Comparison of ENCODE assay signal across 11 cellular contexts in genomic region chr17:49456172-49456965, GRCh38. TPM values are rescaled to one million over a fixed set of nuclear protein-coding genes. Genes with fewer than 3 reads are reported as not detected.
A peak's percentile ranks its signal among the peaks of the same experiment; 100 is the strongest.
DNase-seq lines count a peak whose midpoint lies in the region; ATAC-seq and TF ChIP-seq lines count a peak whose summit lies in the region.
"Had no signal": no experiment of that assay in that cellular context is flagged by ENCODE, and none has a peak within 500 bp of the region (broad histone marks: within the 10 kb centered on the region; RNA-seq: fewer than 3 reads in every experiment).

No MANE protein-coding gene starts in this region.

- H4K91ac ChIP-seq in trophoblast cell (ENCODE audit: low read depth, low read length) = no peak overlapping the region

- no peak overlapping the region for H3K27ac ChIP-seq in trophoblast cell (ENCODE audit: low read depth, low read length)
- H3K27ac ChIP-seq: neural progenitor cell had no signal

- no peak overlapping the region for H3K23ac ChIP-seq in trophoblast cell (ENCODE audit: low read length)

- peaks cover 3 to 4% of the 10 kb centered on the region in 2 experiments for H3K4me1 ChIP-seq in trophoblast cell (ENCODE audit: control insufficient read depth in 1 of 2, insufficient read depth in 2 of 2, low read length in 2 of 2)

- no peaks in the 10 kb centered on the region for H3K79me2 ChIP-seq in trophoblast cell (ENCODE audit: control insufficient read depth, insufficient read depth, low read length, poor library complexity)

- no peaks in the 10 kb centered on the region for H3K27me3 ChIP-seq in trophoblast cell (ENCODE audit: insufficient read depth, low read length)

- H3K4ac ChIP-seq in trophoblast cell (ENCODE audit: low read depth, low read length) = no peak overlapping the region

- H3K9me3 Mint-ChIP-seq in osteocyte (ENCODE audit: unreplicated experiment) = no peaks in the 10 kb centered on the region
- H3K9me3 Mint-ChIP-seq in activated T-cell treated with anti-CD3 and anti-CD28 coated beads, Interleukin-2, amount 50 U/mL, for 4 hours = no peaks in the 10 kb centered on the region
- no peaks in the 10 kb centered on the region for H3K9me3 Mint-ChIP-seq in stimulated activated memory B cell treated with anti-CD40 and anti-IgM and Interleukin-4, amounts not matched to agents 10 μg/mL and 1 μg/mL and 100 μg/mL, for 72 hours
- H3K9me3 Mint-ChIP-seq: neural progenitor cell had no signal

- H3K4me3 ChIP-seq in choroid plexus epithelial cell (ENCODE audit: low read depth, low read length) (no peak overlapping the region), trophoblast cell (ENCODE audit: low read depth, low read length) (no peak overlapping the region)
- H3K4me3 ChIP-seq: neural progenitor cell had no signal

- H3K36me3 Mint-ChIP-seq in osteocyte (ENCODE audit: unreplicated experiment) = no peaks in the 10 kb centered on the region
- H3K36me3 Mint-ChIP-seq in activated T-cell treated with anti-CD3 and anti-CD28 coated beads, Interleukin-2, amount 50 U/mL, for 4 hours (ENCODE audit: insufficient read depth) = no peaks in the 10 kb centered on the region
- no peaks in the 10 kb centered on the region for H3K36me3 Mint-ChIP-seq in stimulated activated memory B cell treated with anti-CD40 and anti-IgM and Interleukin-4, amounts not matched to agents 10 μg/mL and 1 μg/mL and 100 μg/mL, for 72 hours
- H3K36me3 Mint-ChIP-seq: neural progenitor cell had no signal

- peaks cover 2% of the 10 kb centered on the region for H3K9me3 ChIP-seq in trophoblast cell (ENCODE audit: insufficient read depth, low read depth, low read length)

- no peak overlapping the region for H2BK5ac ChIP-seq in trophoblast cell (ENCODE audit: low read depth, low read length, poor library complexity)

- no peaks in the 10 kb centered on the region for H3K36me3 ChIP-seq in trophoblast cell (ENCODE audit: control insufficient read depth in 1 of 2, insufficient read depth in 2 of 2, low read length in 2 of 2)
- H3K36me3 ChIP-seq: neural progenitor cell had no signal

- H3K79me1 ChIP-seq in trophoblast cell (ENCODE audit: low read length) = no peaks in the 10 kb centered on the region

- WGBS in trophoblast cell (ENCODE audit: extremely low coverage, insufficient coverage, insufficient read length) = no CpG with 5 or more reads among the region's 5 CpGs

- no peak overlapping the region for H3K18ac ChIP-seq in trophoblast cell (ENCODE audit: low read length)

- H2BK12ac ChIP-seq in trophoblast cell (ENCODE audit: low read length) = no peak overlapping the region

- H3K27me3 Mint-ChIP-seq in osteocyte (ENCODE audit: unreplicated experiment) = peaks cover 45% of the 10 kb centered on the region
- peaks cover 46% of the 10 kb centered on the region for H3K27me3 Mint-ChIP-seq in activated T-cell treated with anti-CD3 and anti-CD28 coated beads, Interleukin-2, amount 50 U/mL, for 4 hours (ENCODE audit: low read depth)
- H3K27me3 Mint-ChIP-seq in stimulated activated memory B cell treated with anti-CD40 and anti-IgM and Interleukin-4, amounts not matched to agents 10 μg/mL and 1 μg/mL and 100 μg/mL, for 72 hours = peaks cover 77% of the 10 kb centered on the region

- no peak overlapping the region for H3K14ac ChIP-seq in trophoblast cell (ENCODE audit: low read length)

- TF ChIP-seq CTCF in choroid plexus epithelial cell (conservative IDR thresholded peaks at IDR 0.05; ENCODE audit: low read depth, low read length) (no peak), osteocyte (IDR thresholded peaks at IDR 0.05) (no peak)

- ATAC-seq in activated T-cell treated with anti-CD3 and anti-CD28 coated beads, Interleukin-2, amount 50 U/mL, for 4 hours = no peak
- no peak for ATAC-seq in stimulated activated memory B cell treated with anti-CD40 and anti-IgM and Interleukin-4, amounts not matched to agents 10 μg/mL and 1 μg/mL and 100 μg/mL, for 72 hours
- no peak for ATAC-seq in HG03469 (IDR thresholded peaks at IDR 0.05; ENCODE audit: unreplicated experiment)

- no peak overlapping the region for H3K9ac ChIP-seq in trophoblast cell (ENCODE audit: low read length)
- H3K9ac ChIP-seq: neural progenitor cell had no signal

- H4K12ac ChIP-seq in trophoblast cell (ENCODE audit: low read depth, low read length) = no peak overlapping the region

- peak overlapping the region; percentile 17 for H3K27ac Mint-ChIP-seq in osteocyte (ENCODE audit: unreplicated experiment)
- no peak overlapping the region for H3K27ac Mint-ChIP-seq in stimulated activated memory B cell treated with anti-CD40 and anti-IgM and Interleukin-4, amounts not matched to agents 10 μg/mL and 1 μg/mL and 100 μg/mL, for 72 hours
- H3K27ac Mint-ChIP-seq: neural progenitor cell had no signal

- peak; percentile 89 for DNase-seq in GM04503 (ENCODE audit: low read depth)
- DNase-seq in MV-4-11 (lab: John Stamatoyannopoulos, UW) = peak; percentile 62
- peak; percentile 78 for DNase-seq in choroid plexus epithelial cell (ENCODE audit: low read depth)
- no peak for DNase-seq in osteocyte (ENCODE audit: extremely low spot score, unreplicated experiment)
- DNase-seq in activated T-cell treated with anti-CD3 and anti-CD28 coated beads, Interleukin-2, amount 50 U/mL, for 4 hours = no peak
- DNase-seq in trophoblast cell = no peak
- DNase-seq: stimulated activated CD4-positive, alpha-beta T cell treated with anti-CD3 and anti-CD28 coated beads, Interleukin-4, amount 100 ng/mL, for 4 hours; T-helper 2 cell had no signal

- no peak overlapping the region for H2BK120ac ChIP-seq in trophoblast cell (ENCODE audit: insufficient read depth, low read length, poor library complexity)

- peaks cover 11% of the 10 kb centered on the region for H3K4me1 Mint-ChIP-seq in osteocyte (ENCODE audit: unreplicated experiment)
- peaks cover 5% of the 10 kb centered on the region for H3K4me1 Mint-ChIP-seq in activated T-cell treated with anti-CD3 and anti-CD28 coated beads, Interleukin-2, amount 50 U/mL, for 4 hours (ENCODE audit: low read depth)
- peaks cover 5% of the 10 kb centered on the region for H3K4me1 Mint-ChIP-seq in stimulated activated memory B cell treated with anti-CD40 and anti-IgM and Interleukin-4, amounts not matched to agents 10 μg/mL and 1 μg/mL and 100 μg/mL, for 72 hours

- H3K4me2 ChIP-seq in trophoblast cell (ENCODE audit: low read length) = no peak overlapping the region
- H3K4me2 ChIP-seq: neural progenitor cell had no signal

- no peak overlapping the region for H4K8ac ChIP-seq in trophoblast cell (ENCODE audit: low read depth, low read length)

- no peak overlapping the region for H2AK5ac ChIP-seq in trophoblast cell (ENCODE audit: low read length)

- H2AFZ ChIP-seq in trophoblast cell (ENCODE audit: insufficient read depth, low read length, poor library complexity) = no peak overlapping the region
- H2AFZ ChIP-seq: neural progenitor cell had no signal

- no peak overlapping the region for H3K4me3 Mint-ChIP-seq in osteocyte (ENCODE audit: unreplicated experiment)
- H3K4me3 Mint-ChIP-seq in activated T-cell treated with anti-CD3 and anti-CD28 coated beads, Interleukin-2, amount 50 U/mL, for 4 hours = no peak overlapping the region
- no peak overlapping the region for H3K4me3 Mint-ChIP-seq in stimulated activated memory B cell treated with anti-CD40 and anti-IgM and Interleukin-4, amounts not matched to agents 10 μg/mL and 1 μg/mL and 100 μg/mL, for 72 hours
- H3K4me3 Mint-ChIP-seq: neural progenitor cell had no signal

RNA-seq across cellular contexts. Expression of gene NGFR, which starts 38.7 kb away (rescaled TPM):
- total RNA-seq in osteocyte = 2.8 and 3.6 TPM in 2 replicates
- under 1 TPM; 0.05 to 0.49 (median 0.05) TPM for total RNA-seq in activated T-cell treated with anti-CD3 and anti-CD28 coated beads, Interleukin-2, amount 50 U/mL, for 4 hours
- polyA plus RNA-seq in trophoblast cell (2013) = 0.17 and 0.18 TPM in 2 replicates

RNA-seq across cellular contexts. Expression of gene PHB1, which starts 41.7 kb away (rescaled TPM):
- total RNA-seq in osteocyte = 128 and 131 TPM in 2 replicates
- 100 to 1,000 TPM; 549 to 631 (median 628) TPM for total RNA-seq in activated T-cell treated with anti-CD3 and anti-CD28 coated beads, Interleukin-2, amount 50 U/mL, for 4 hours
- 87.0 and 88.6 TPM in 2 replicates for polyA plus RNA-seq in trophoblast cell (2013)

Comparison
In these comparisons a context has a peak if more than half of its experiments do, and no peak if none do; other contexts are left out.
1. DNase-seq: peak in GM04503 (single experiment), MV-4-11 (single experiment) and choroid plexus epithelial cell (single experiment); none in osteocyte (single experiment), activated T-cell treated with anti-CD3 and anti-CD28 coated beads, Interleukin-2, amount 50 U/mL, for 4 hours (single experiment) and trophoblast cell (0 of 2).